Comparison of ENCODE assay signal across 8 cellular contexts in the genomic region with DNA sequence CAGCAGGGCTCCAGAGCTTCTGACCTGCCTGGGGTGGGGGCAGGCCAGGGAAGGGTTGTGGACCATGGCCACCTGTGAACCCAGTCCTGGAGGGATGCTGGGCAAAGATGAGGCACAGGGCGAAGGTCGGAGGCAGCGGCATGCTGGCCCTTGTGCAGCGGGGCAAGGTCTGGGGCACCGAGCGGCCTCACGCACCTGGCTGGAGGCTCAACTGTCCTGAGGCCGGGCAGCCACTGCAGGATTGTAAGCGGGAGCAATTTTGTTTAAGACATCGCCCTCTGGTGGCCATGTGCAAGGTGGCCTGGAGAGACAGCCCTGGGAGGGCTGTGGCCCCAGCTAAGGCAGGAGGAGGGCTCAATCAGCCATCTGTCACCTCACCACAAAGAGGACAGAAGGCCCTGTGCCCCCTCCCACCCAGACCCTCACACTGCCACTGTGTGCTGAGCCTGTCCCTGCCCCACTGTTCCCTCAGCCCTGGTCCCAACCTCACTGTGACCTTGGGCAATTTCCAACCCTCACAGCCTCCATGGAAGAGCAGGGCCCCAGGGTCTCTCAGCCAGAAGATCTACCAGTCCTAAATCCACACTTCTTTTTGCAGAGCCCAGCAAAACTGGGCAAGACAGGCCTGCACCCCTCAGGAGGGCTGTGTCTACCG. TPM values are rescaled to one million over a fixed set of nuclear protein-coding genes. Genes with fewer than 3 reads are reported as not detected.
DNase-seq lines count a peak whose midpoint lies in the region; ATAC-seq and TF ChIP-seq lines count a peak whose summit lies in the region.

No MANE protein-coding gene starts in this region.

- ATAC-seq in HG02759 (IDR thresholded peaks at IDR 0.05; ENCODE audit: unreplicated experiment) (peak; percentile 70), GM21367 (IDR thresholded peaks at IDR 0.05; ENCODE audit: unreplicated experiment) (no peak)

- TF ChIP-seq POLR2A in breast epithelium (IDR thresholded peaks at IDR 0.05) = no peak

- no peaks in the 10 kb centered on the region for H3K27me3 ChIP-seq in breast epithelium

- TF ChIP-seq CTCF in WI38 (IDR thresholded peaks at IDR 0.05; ENCODE audit: low read depth, low read length) (peak; percentile 82), breast epithelium (IDR thresholded peaks at IDR 0.05) (peak; percentile 49 to 66 (median 64))

- no peaks in the 10 kb centered on the region for H3K36me3 ChIP-seq in breast epithelium

- DNase-seq in DMS79 treated with DMSO at 0.1 percent for 48 hours (lab: John Stamatoyannopoulos, UW) (peak; percentile 78), NCI-H2171 treated with DMSO at 0.1 percent for 48 hours (lab: John Stamatoyannopoulos, UW) (peak; percentile 74), breast epithelium (ENCODE audit: low spot score in 2 of 2) (peak; percentile 50 to 74), islet precursor cell (peak; percentile 86)
- peak; percentile 40 to 57 (median 50) for DNase-seq in stimulated activated CD4-positive, alpha-beta T cell treated with anti-CD3 and anti-CD28 coated beads, Interleukin-1b, Interleukin-23, amount 100 ng/mL, for 24 hours (ENCODE audit: low read depth in 4 of 4, low spot score in 1 of 4)

- H3K4me3 ChIP-seq in WI38 (ENCODE audit: low read depth, low read length) (no peak overlapping the region), breast epithelium (no peak overlapping the region)

- H3K9me3 ChIP-seq in breast epithelium = no peaks in the 10 kb centered on the region

- no peak overlapping the region for H3K27ac ChIP-seq in breast epithelium

- intact Hi-C loops in breast epithelium (cut with DNase I; ENCODE audit: low total_unique reads) = no loop called here

- H3K4me1 ChIP-seq in breast epithelium = no peaks in the 10 kb centered on the region

RNA-seq across cellular contexts. Expression of gene TPRA1, which starts 46.3 kb away (rescaled TPM):
- 10 to 100 TPM; 32.1 to 49.0 (median 39.8) TPM for total RNA-seq in breast epithelium

RNA-seq across cellular contexts. Expression of gene MCM2, which starts 53.9 kb away (rescaled TPM):
- total RNA-seq in breast epithelium = 1 to 10 TPM; 5.4 to 9.8 (median 6.7) TPM
